Comparison of ENCODE assay signal across 8 cellular contexts in genomic region chr6:1527098-1527497, GRCh38.
A peak's percentile ranks its signal among the peaks of the same experiment; 100 is the strongest.
DNase-seq lines count a peak whose midpoint lies in the region; TF ChIP-seq lines count a peak whose summit lies in the region.

No MANE protein-coding gene starts in this region.

- H3K27me3 ChIP-seq in H9 (ENCODE audit: insufficient read depth, low read length) (peaks cover 2% of the 10 kb centered on the region; the same call in 1 of the 2 replicates), left ventricle myocardium inferior (ENCODE audit: low read depth) (peaks cover 34% of the 10 kb centered on the region)

- peaks cover 3% of the 10 kb centered on the region for H3K4me1 ChIP-seq in H9 (ENCODE audit: insufficient read depth, low read length)
- H3K4me1 ChIP-seq in left ventricle myocardium inferior: peaks cover 28% of the 10 kb centered on the region

- H3K18ac ChIP-seq in H9 (ENCODE audit: insufficient read length, low read depth, low read length): no peak overlapping the region

- H2BK15ac ChIP-seq in H9 (ENCODE audit: low read depth, low read length): no peak overlapping the region

- no peak overlapping the region for H3K4me3 Mint-ChIP-seq in H9

- H3K23ac ChIP-seq in H9 (ENCODE audit: insufficient read length, low read depth, low read length): no peak overlapping the region

- peaks cover 80% of the 10 kb centered on the region for H3K27me3 Mint-ChIP-seq in H9 (ENCODE audit: low read depth)

- H3K4me2 ChIP-seq in H9 (ENCODE audit: insufficient read depth, insufficient read length, low read length): no peak overlapping the region

- H3K4me3 ChIP-seq in left ventricle myocardium inferior: peak overlapping the region; percentile 21
- H3K4me3 ChIP-seq in skin epidermis: no peak overlapping the region

- H3K4ac ChIP-seq in H9 (ENCODE audit: low read depth, low read length): no peak overlapping the region

- H3K36me3 Mint-ChIP-seq in H9 (ENCODE audit: insufficient read depth in 1 of 3, low read depth in 3 of 3): peaks cover 0 to 5% (median 0%) of the 10 kb centered on the region in 3 experiments; a peak in 2 of 7 replicates

- no peak overlapping the region for H2BK12ac ChIP-seq in H9 (ENCODE audit: insufficient read length, low read depth, low read length)

- no peak overlapping the region for H3K14ac ChIP-seq in H9 (ENCODE audit: insufficient read depth, low read length)

- H3K56ac ChIP-seq in H9 (ENCODE audit: insufficient read length, low read depth, low read length): no peak overlapping the region

- no peak for TF ChIP-seq CTCF in AG09319 (IDR thresholded peaks at IDR 0.05; ENCODE audit: low read depth, low read length)
- TF ChIP-seq CTCF in H9 (conservative IDR thresholded peaks at IDR 0.05): no peak
- no peak for TF ChIP-seq CTCF in left ventricle myocardium inferior (IDR thresholded peaks at IDR 0.05; ENCODE audit: borderline replicate concordance)

- WGBS in H9 (ENCODE audit: extremely low coverage, insufficient read length, low lambda C conversion rate): no CpG with 5 or more reads among the region's 10 CpGs

- peak; percentile 38 for DNase-seq in AG09319 (ENCODE audit: extremely low read depth, low read depth)
- peak; percentile 58 for DNase-seq in H9
- DNase-seq in activated T-cell treated with anti-CD3 and anti-CD28 coated beads, Interleukin-2, amount 50 U/mL, for 48 hours: peak; percentile 34 to 37
- DNase-seq in left ventricle myocardium inferior: peak; percentile 65
- DNase-seq in D341Med (ENCODE audit: low spot score): no peak
- DNase-seq in SIG-M5 (lab: John Stamatoyannopoulos, UW): no peak
- no peak for DNase-seq in SW480 (ENCODE audit: low spot score)

- H3K9ac ChIP-seq in H9 (ENCODE audit: extremely low read depth, insufficient read length, low read length): no peak overlapping the region

- no peak overlapping the region for H2BK20ac ChIP-seq in H9 (ENCODE audit: low read depth, low read length, poor library complexity, severe bottlenecking)

- H3K27ac ChIP-seq in H9 (ENCODE audit: insufficient read length, low read depth, low read length) (no peak overlapping the region), left ventricle myocardium inferior (replicated peaks) (peak overlapping the region; percentile 68), skin epidermis (peak overlapping the region in 16 of 21 experiments; percentile 23 to 75 (median 58))

- H3K27ac Mint-ChIP-seq in H9: no peak overlapping the region

- no peak overlapping the region for H4K91ac ChIP-seq in H9 (ENCODE audit: insufficient read length, low read depth, low read length)

- no peak overlapping the region for H2AK5ac ChIP-seq in H9 (ENCODE audit: insufficient read length, low read length)

- H4K20me1 ChIP-seq in H9 (ENCODE audit: control insufficient read depth, insufficient read depth, insufficient read length): no peaks in the 10 kb centered on the region

- H4K5ac ChIP-seq in H9 (ENCODE audit: insufficient read length, low read depth, low read length): no peak overlapping the region

- peaks cover 6 to 8% of the 10 kb centered on the region in 2 experiments; a peak in 3 of 5 replicates for H3K9me3 Mint-ChIP-seq in H9

- peaks cover 8 to 18% of the 10 kb centered on the region in 2 experiments for H3K4me1 Mint-ChIP-seq in H9

- H2AFZ ChIP-seq in H9 (ENCODE audit: low read length): no peak overlapping the region

- H2BK120ac ChIP-seq in H9 (ENCODE audit: low read depth, low read length, poor library complexity, severe bottlenecking): no peak overlapping the region

- no peak overlapping the region for H3T11ph ChIP-seq in H9 (ENCODE audit: low read length)

- H4K8ac ChIP-seq in H9 (replicated peaks; ENCODE audit: insufficient read length, low read depth, low read length): no peak overlapping the region

- H3K9me3 ChIP-seq in H9 (ENCODE audit: control insufficient read depth, low read depth, low read length) (no peaks in the 10 kb centered on the region), left ventricle myocardium inferior (replicated peaks) (no peaks in the 10 kb centered on the region)

- no peak overlapping the region for H2BK5ac ChIP-seq in H9 (ENCODE audit: insufficient read length, low read length)

- H3K79me1 ChIP-seq in H9 (ENCODE audit: insufficient read depth, low read depth, low read length, poor library complexity, severe bottlenecking): no peaks in the 10 kb centered on the region

- intact Hi-C loops in left ventricle myocardium inferior (cut with micrococcal nuclease): no loop called here

- H3K36me3 ChIP-seq in left ventricle myocardium inferior: no peaks in the 10 kb centered on the region

- H3K79me2 ChIP-seq in H9 (ENCODE audit: insufficient read depth, low read length): no peaks in the 10 kb centered on the region

- H3K23me2 ChIP-seq in H9 (ENCODE audit: insufficient read length, low read depth, low read length, poor library complexity, severe bottlenecking): peaks cover 3% of the 10 kb centered on the region

Comparison
In these comparisons a context has a peak if more than half of its experiments do, and no peak if none do; other contexts are left out.
1. DNase-seq: peak in AG09319 (single experiment), H9 (single experiment), activated T-cell treated with anti-CD3 and anti-CD28 coated beads, Interleukin-2, amount 50 U/mL, for 48 hours (2 of 2) and left ventricle myocardium inferior (single experiment); none in D341Med (single experiment), SIG-M5 (single experiment) and SW480 (single experiment).